Comparison of ENCODE assay signal across 8 cellular contexts in genomic region chr10:11403116-11403515, GRCh38.
A peak's percentile ranks its signal among the peaks of the same experiment; 100 is the strongest.
DNase-seq lines count a peak whose midpoint lies in the region; ATAC-seq and TF ChIP-seq lines count a peak whose summit lies in the region.

No MANE protein-coding gene starts in this region.

- H3K9me3 Mint-ChIP-seq in glutamatergic neuron (ENCODE audit: unreplicated experiment): peaks cover 13% of the 10 kb centered on the region

- intact Hi-C loops in aorta (cut with DNase I): no loop called here

- H3K27ac Mint-ChIP-seq in glutamatergic neuron (ENCODE audit: unreplicated experiment): no peak overlapping the region

- WGBS in aorta, 2 donors: 86 to 87% methylated on average over 11 of the region's 11 CpGs

- no peaks in the 10 kb centered on the region for H3K27me3 ChIP-seq in aorta (ENCODE audit: control insufficient read depth in 1 of 2, insufficient read depth in 2 of 2, low read length in 1 of 2)

- no peak overlapping the region for H3K27ac ChIP-seq in aorta (ENCODE audit: low read depth in 1 of 2, low read length in 2 of 2)

- ATAC-seq in GM18511 (IDR thresholded peaks at IDR 0.05; ENCODE audit: unreplicated experiment) (peak; percentile 72), aorta (ENCODE audit: low FRiP score) (no peak), GM18520 (IDR thresholded peaks at IDR 0.05; ENCODE audit: unreplicated experiment) (no peak)

- no peak overlapping the region for H3K4me3 ChIP-seq in aorta (ENCODE audit: low read length in 2 of 2)

- H3K4me1 Mint-ChIP-seq in glutamatergic neuron (ENCODE audit: low read depth, unreplicated experiment): peaks cover 5% of the 10 kb centered on the region

- no peaks in the 10 kb centered on the region for H3K4me1 ChIP-seq in aorta (ENCODE audit: control insufficient read depth in 1 of 2, insufficient read depth in 2 of 2, low read length in 2 of 2)

- H3K9me3 ChIP-seq in aorta (ENCODE audit: control insufficient read depth, low read length): no peaks in the 10 kb centered on the region

- no peak for TF ChIP-seq CTCF in glutamatergic neuron (IDR thresholded peaks at IDR 0.05; ENCODE audit: partially characterized antibody, unreplicated experiment)

- H3K27me3 Mint-ChIP-seq in glutamatergic neuron (ENCODE audit: unreplicated experiment): peaks cover 12% of the 10 kb centered on the region

- H3K4me3 Mint-ChIP-seq in glutamatergic neuron (ENCODE audit: unreplicated experiment): no peak overlapping the region

- H3K36me3 Mint-ChIP-seq in glutamatergic neuron (ENCODE audit: unreplicated experiment): peaks cover 19% of the 10 kb centered on the region

- no peaks in the 10 kb centered on the region for H3K36me3 ChIP-seq in aorta (ENCODE audit: control insufficient read depth in 1 of 2, insufficient read depth in 2 of 2, low read length in 1 of 2)

- DNase-seq in T-helper 2 cell (peak in 4 of 5 experiments; percentile 26 to 94 (median 57)), NCI-H2171 (lab: John Stamatoyannopoulos, UW) (no peak), glutamatergic neuron (no peak), aorta (no peak)
- DNase-seq in activated effector memory CD4-positive, alpha-beta T cell treated with anti-CD3 and anti-CD28 coated beads, Interleukin-2, amount 50 U/mL, for 16 hours: peak; percentile 79
- DNase-seq in stimulated activated CD4-positive, alpha-beta T cell treated with anti-CD3 and anti-CD28 coated beads, TNF-alpha, amount 100 ng/mL, for 4 hours (ENCODE audit: low read depth in 3 of 3): peak in 2 of 3 experiments; percentile 22 to 37

Comparison
In these comparisons a context has a peak if more than half of its experiments do, and no peak if none do; other contexts are left out.
1. DNase-seq: peak in T-helper 2 cell (4 of 5), activated effector memory CD4-positive, alpha-beta T cell treated with anti-CD3 and anti-CD28 coated beads, Interleukin-2, amount 50 U/mL, for 16 hours (single experiment) and stimulated activated CD4-positive, alpha-beta T cell treated with anti-CD3 and anti-CD28 coated beads, TNF-alpha, amount 100 ng/mL, for 4 hours (2 of 3); none in NCI-H2171 (single experiment), glutamatergic neuron (single experiment) and aorta (0 of 2).